12 cellular contexts compared by ENCODE assay signal in genomic region chr10:63003816-63004453, GRCh38.
DNase-seq lines count a peak whose midpoint lies in the region; ATAC-seq, FAIRE-seq and TF ChIP-seq lines count a peak whose summit lies in the region.
"Had no signal": no experiment of that assay in that cellular context is flagged by ENCODE, and none has a peak within 500 bp of the region (broad histone marks: within the 10 kb centered on the region; RNA-seq: fewer than 3 reads in every experiment).

No MANE protein-coding gene starts in this region.

- no peak overlapping the region for H2BK120ac ChIP-seq in IMR-90 (ENCODE audit: low read depth, low read length)

- H3K18ac ChIP-seq in IMR-90 (ENCODE audit: low read depth, low read length): no peak overlapping the region

- no peaks in the 10 kb centered on the region for H3K36me3 Mint-ChIP-seq in T-helper 2 cell treated with Interferon-gamma antibody and Interleukin-4, amounts not matched to agents 5 μg/mL and 100 μg/mL, for 36 hours (ENCODE audit: low read depth)
- H3K36me3 Mint-ChIP-seq: activated naive CD8-positive, alpha-beta T cell had no signal

- in situ Hi-C loops in IMR-90 (cut with MboI; ENCODE audit: low sequenced_read_pairs): no loop called here

- H4K5ac ChIP-seq in IMR-90 (ENCODE audit: low read depth, low read length): no peak overlapping the region

- H2BK20ac ChIP-seq in IMR-90 (ENCODE audit: low read depth, low read length): no peak overlapping the region

- no peak overlapping the region for H3K4me3 ChIP-seq in IMR-90 (ENCODE audit: insufficient read depth, low read depth, low read length)
- H3K4me3 ChIP-seq in bronchial epithelial cell (ENCODE audit: low read depth, low read length): no peak overlapping the region
- H3K4me3 ChIP-seq in retinal pigment epithelial cell (ENCODE audit: low read length): no peak overlapping the region

- H2AK9ac ChIP-seq in IMR-90 (replicated peaks; ENCODE audit: low read depth, low read length, poor library complexity): no peak overlapping the region

- no peaks in the 10 kb centered on the region for H3K36me3 ChIP-seq in IMR-90 (ENCODE audit: control insufficient read depth, insufficient read depth, low read length)
- no peaks in the 10 kb centered on the region for H3K36me3 ChIP-seq in bronchial epithelial cell (ENCODE audit: control insufficient read depth, insufficient read depth, low read length)

- POLR2A ChIA-PET in IMR-90 (lab: Charles Lee; ENCODE audit: unreplicated experiment): no interaction called here

- H3K4ac ChIP-seq in IMR-90 (ENCODE audit: low read depth, low read length): no peak overlapping the region

- no peaks in the 10 kb centered on the region for H3K4me1 Mint-ChIP-seq in T-helper 2 cell treated with Interferon-gamma antibody and Interleukin-4, amounts not matched to agents 5 μg/mL and 100 μg/mL, for 36 hours (ENCODE audit: low read depth)

- peaks cover 3% of the 10 kb centered on the region; the same call in 1 of the 2 replicates for H3K27me3 ChIP-seq in IMR-90 (ENCODE audit: control insufficient read depth, insufficient read depth, low read length)
- no peaks in the 10 kb centered on the region for H3K27me3 ChIP-seq in bronchial epithelial cell (ENCODE audit: control insufficient read depth, insufficient read depth, low read length)

- FAIRE-seq in bronchial epithelial cell (lab: Jason Lieb, UNC): no peak

- DNase-seq in DMS 273 (lab: John Stamatoyannopoulos, UW; ENCODE audit: unreplicated experiment) (peak; percentile 2), DMS 273 treated with DMSO at 0.1 percent for 48 hours (lab: John Stamatoyannopoulos, UW) (no peak), IMR-90 (no peak), bronchial epithelial cell (ENCODE audit: low read depth) (peak; percentile 21), retinal pigment epithelial cell (ENCODE audit: low read depth) (no peak), NCI-H446 (lab: John Stamatoyannopoulos, UW) (no peak), hepatic stellate cell (ENCODE audit: low spot score) (no peak)
- no peak for DNase-seq in T-helper 2 cell treated with Interferon-gamma antibody and Interleukin-4, amounts not matched to agents 5 μg/mL and 100 μg/mL, for 36 hours (ENCODE audit: low spot score)
- DNase-seq: 8988T; NCI-H526; stimulated activated CD4-positive, alpha-beta T cell treated with anti-CD3 and anti-CD28 coated beads, Interleukin-15, amount 100 ng/mL, for 24 hours had no signal

- no peak overlapping the region for H4K8ac ChIP-seq in IMR-90 (ENCODE audit: low read depth in 2 of 2, low read length in 2 of 2)

- H3K4me2 ChIP-seq in IMR-90 (ENCODE audit: low read depth, low read length): no peak overlapping the region

- H2BK5ac ChIP-seq in IMR-90 (ENCODE audit: low read depth, low read length, poor library complexity, severe bottlenecking): no peak overlapping the region

- no peak for TF ChIP-seq RAD21 in IMR-90 (IDR thresholded peaks at IDR 0.05; ENCODE audit: low read length)

- BruUV-seq in IMR-90 (replicated peaks; lab: Mats Ljungman, UMichigan): no TSS peak

- TF ChIP-seq CTCF in IMR-90 (conservative IDR thresholded peaks at IDR 0.05; ENCODE audit: low read depth, low read length) (0 out of 2 replicates have a peak, but pooled peaks have one; percentile 11), bronchial epithelial cell (IDR thresholded peaks at IDR 0.05; ENCODE audit: insufficient read depth, low read length, severe bottlenecking) (no peak), retinal pigment epithelial cell (conservative IDR thresholded peaks at IDR 0.05; ENCODE audit: low read depth, low read length) (peak; percentile 30)

- H4K20me1 ChIP-seq in IMR-90 (ENCODE audit: insufficient read depth, low read length): no peaks in the 10 kb centered on the region

- H3K9me3 Mint-ChIP-seq in T-helper 2 cell treated with Interferon-gamma antibody and Interleukin-4, amounts not matched to agents 5 μg/mL and 100 μg/mL, for 36 hours: no peaks in the 10 kb centered on the region

- no peak overlapping the region for H3K27ac Mint-ChIP-seq in T-helper 2 cell treated with Interferon-gamma antibody and Interleukin-4, amounts not matched to agents 5 μg/mL and 100 μg/mL, for 36 hours
- H3K27ac Mint-ChIP-seq: activated naive CD8-positive, alpha-beta T cell had no signal

- CTCF ChIA-PET in IMR-90 (lab: Yijun Ruan, JAX): no interaction called here

- no peak overlapping the region for H3K4me3 Mint-ChIP-seq in T-helper 2 cell treated with Interferon-gamma antibody and Interleukin-4, amounts not matched to agents 5 μg/mL and 100 μg/mL, for 36 hours
- H3K4me3 Mint-ChIP-seq: activated naive CD8-positive, alpha-beta T cell had no signal

- dilution Hi-C loops in IMR-90 (cut with HindIII; ENCODE audit: low sequenced_read_pairs, unreplicated experiment): no loop called here

- H4K91ac ChIP-seq in IMR-90 (ENCODE audit: insufficient read depth, low read depth, low read length): no peak overlapping the region

- TF ChIP-seq POLR2A in IMR-90 (IDR thresholded peaks at IDR 0.05; ENCODE audit: low read depth, low read length): no peak

- H3K4me1 ChIP-seq in IMR-90 (ENCODE audit: control insufficient read depth, insufficient read depth, low read length): no peaks in the 10 kb centered on the region

- no peak overlapping the region for H3K14ac ChIP-seq in IMR-90 (replicated peaks; ENCODE audit: low read depth, low read length)

- no peak overlapping the region for H2AFZ ChIP-seq in IMR-90 (replicated peaks; ENCODE audit: low read length, poor library complexity)

- H3K56ac ChIP-seq in IMR-90 (ENCODE audit: extremely low read depth, insufficient read depth, low read length): no peak overlapping the region

- no peak overlapping the region for H3K27ac ChIP-seq in IMR-90 (ENCODE audit: insufficient read depth, low read length)

- no peaks in the 10 kb centered on the region for H3K9me1 ChIP-seq in IMR-90 (ENCODE audit: insufficient read depth, low read length)

- no peak overlapping the region for H3K23ac ChIP-seq in IMR-90 (ENCODE audit: low read depth, low read length)

- peaks cover 7% of the 10 kb centered on the region for H3K27me3 Mint-ChIP-seq in T-helper 2 cell treated with Interferon-gamma antibody and Interleukin-4, amounts not matched to agents 5 μg/mL and 100 μg/mL, for 36 hours (ENCODE audit: low read depth)

- H3K79me1 ChIP-seq in IMR-90 (ENCODE audit: low read depth in 1 of 2, low read length in 2 of 2): no peaks in the 10 kb centered on the region

- no peak overlapping the region for H2BK15ac ChIP-seq in IMR-90 (ENCODE audit: low read depth, low read length)

- no CpG with 5 or more reads among the region's 5 CpGs for WGBS in IMR-90 (ENCODE audit: extremely low coverage in 2 of 2, insufficient read length in 1 of 2), 2 experiments

- intact Hi-C loops in IMR-90 (cut with micrococcal nuclease): loop anchor here (2.0 kb wide), 1 partner anchor 153 kb away; no protein-coding TSS in a partner anchor

- ATAC-seq in IMR-90 (ENCODE audit: low read depth): no peak

- H3K9me3 ChIP-seq in IMR-90 (ENCODE audit: control insufficient read depth, insufficient read depth, low read length): no peaks in the 10 kb centered on the region

- no peak overlapping the region for H3K9ac ChIP-seq in IMR-90 (ENCODE audit: low read depth, low read length)

- H2AK5ac ChIP-seq in IMR-90 (ENCODE audit: low read depth, low read length): no peak overlapping the region

TF ChIP-seq in IMR-90, 13 proteins besides CTCF, POLR2A, EP300 and RAD21:
- no peak for TF ChIP-seq MXI1 (IDR thresholded peaks at IDR 0.05; ENCODE audit: borderline replicate concordance, low read depth, low read length)
- TF ChIP-seq CHD1 (IDR thresholded peaks at IDR 0.05; ENCODE audit: low read depth, low read length): no peak
- no peak for TF ChIP-seq MAZ (IDR thresholded peaks at IDR 0.05; ENCODE audit: borderline replicate concordance, low read depth, low read length)
- TF ChIP-seq SMC3 (IDR thresholded peaks at IDR 0.05; ENCODE audit: low read depth, low read length): no peak
- no peak for TF ChIP-seq ELK1 (IDR thresholded peaks at IDR 0.05; ENCODE audit: borderline replicate concordance, low read depth, low read length)
- no peak for TF ChIP-seq RFX5 (IDR thresholded peaks at IDR 0.05; ENCODE audit: low read depth, low read length)
- TF ChIP-seq CEBPB (IDR thresholded peaks at IDR 0.05; ENCODE audit: low read depth, low read length): no peak
- TF ChIP-seq BHLHE40 (IDR thresholded peaks at IDR 0.05; ENCODE audit: low read depth, low read length): no peak
- TF ChIP-seq RCOR1 (IDR thresholded peaks at IDR 0.05; ENCODE audit: insufficient replicate concordance, low read length): no peak
- TF ChIP-seq FOS (IDR thresholded peaks at IDR 0.05; ENCODE audit: low read depth, low read length): no peak
- no peak for TF ChIP-seq USF2 (IDR thresholded peaks at IDR 0.05; ENCODE audit: low read depth, low read length)

Comparison
In these comparisons a context has a peak if more than half of its experiments do, and no peak if none do; other contexts are left out.
1. DNase-seq: peak in DMS 273 (single experiment) and bronchial epithelial cell (single experiment); none in DMS 273 treated with DMSO at 0.1 percent for 48 hours (single experiment), IMR-90 (single experiment), retinal pigment epithelial cell (single experiment), T-helper 2 cell treated with Interferon-gamma antibody and Interleukin-4, amounts not matched to agents 5 μg/mL and 100 μg/mL, for 36 hours (single experiment), NCI-H446 (0 of 2) and hepatic stellate cell (single experiment).